Comparison of ENCODE assay signal across 21 cellular contexts in genomic region chr14:49991491-49991890, GRCh38.
DNase-seq lines count a peak whose midpoint lies in the region; ATAC-seq and TF ChIP-seq lines count a peak whose summit lies in the region.
"Had no signal": no experiment of that assay in that cellular context is flagged by ENCODE, and none has a peak within 500 bp of the region (broad histone marks: within the 10 kb centered on the region; RNA-seq: fewer than 3 reads in every experiment).

No MANE protein-coding gene starts in this region.

- H3K27me3 Mint-ChIP-seq in stimulated activated naive CD8-positive, alpha-beta T cell treated with anti-CD3 and anti-CD28 coated beads, Interleukin-15, Interleukin-2, amounts not matched to agents 100 ng/mL and 50 ng/mL, for 24 hours, result no peaks in the 10 kb centered on the region
- no peaks in the 10 kb centered on the region for H3K27me3 Mint-ChIP-seq in stimulated activated naive CD8-positive, alpha-beta T cell treated with anti-CD3 and anti-CD28 coated beads, Interleukin-15, amount 100 ng/mL, for 72 hours
- no peaks in the 10 kb centered on the region for H3K27me3 Mint-ChIP-seq in activated B cell treated with CpG ODN at 0.5 μM for 24 hours
- no peaks in the 10 kb centered on the region for H3K27me3 Mint-ChIP-seq in nephron (ENCODE audit: low read depth)
- H3K27me3 Mint-ChIP-seq: IgD-negative memory B cell; stimulated activated naive B cell treated with anti-CD40 and anti-IgM and Interleukin-4, amounts not matched to agents 10 μg/mL and 1 μg/mL and 100 μg/mL, for 72 hours; T-cell had no signal

- no peak for TF ChIP-seq CTCF in activated B cell treated with CpG ODN at 0.5 μM for 24 hours (IDR thresholded peaks at IDR 0.05)
- no peak for TF ChIP-seq CTCF in nephron (IDR thresholded peaks at IDR 0.05; ENCODE audit: unreplicated experiment in 3 of 3)

- H3K9me3 Mint-ChIP-seq in stimulated activated naive CD8-positive, alpha-beta T cell treated with anti-CD3 and anti-CD28 coated beads, Interleukin-15, Interleukin-2, amounts not matched to agents 100 ng/mL and 50 ng/mL, for 24 hours, result no peaks in the 10 kb centered on the region
- H3K9me3 Mint-ChIP-seq in stimulated activated naive CD8-positive, alpha-beta T cell treated with anti-CD3 and anti-CD28 coated beads, Interleukin-15, amount 100 ng/mL, for 72 hours, result no peaks in the 10 kb centered on the region
- no peaks in the 10 kb centered on the region for H3K9me3 Mint-ChIP-seq in activated B cell treated with CpG ODN at 0.5 μM for 24 hours
- no peaks in the 10 kb centered on the region for H3K9me3 Mint-ChIP-seq in nephron
- H3K9me3 Mint-ChIP-seq: IgD-negative memory B cell, T-cell had no signal

- CTCF ChIA-PET in activated B cell treated with CpG ODN at 0.5 μM for 24 hours (lab: Charles Lee), result interaction anchor here (1.2 kb wide), 1 partner anchor 99 kb away, joined by 4 read pairs; the partner anchor contains the start of gene ARF6

- H3K4me3 Mint-ChIP-seq in stimulated activated naive CD8-positive, alpha-beta T cell treated with anti-CD3 and anti-CD28 coated beads, Interleukin-15, Interleukin-2, amounts not matched to agents 100 ng/mL and 50 ng/mL, for 24 hours, result peak overlapping the region; percentile 13
- no peak overlapping the region for H3K4me3 Mint-ChIP-seq in stimulated activated naive CD8-positive, alpha-beta T cell treated with anti-CD3 and anti-CD28 coated beads, Interleukin-15, amount 100 ng/mL, for 72 hours
- H3K4me3 Mint-ChIP-seq in activated B cell treated with CpG ODN at 0.5 μM for 24 hours, result no peak overlapping the region
- no peak overlapping the region for H3K4me3 Mint-ChIP-seq in nephron
- H3K4me3 Mint-ChIP-seq: T-cell had no signal

- no peaks in the 10 kb centered on the region for H3K36me3 Mint-ChIP-seq in stimulated activated naive CD8-positive, alpha-beta T cell treated with anti-CD3 and anti-CD28 coated beads, Interleukin-15, Interleukin-2, amounts not matched to agents 100 ng/mL and 50 ng/mL, for 24 hours (ENCODE audit: low read depth)
- H3K36me3 Mint-ChIP-seq in activated B cell treated with CpG ODN at 0.5 μM for 24 hours (ENCODE audit: low read depth) (peaks cover 10% of the 10 kb centered on the region), nephron (ENCODE audit: low read depth) (no peaks in the 10 kb centered on the region)

- H3K4me1 Mint-ChIP-seq in stimulated activated naive CD8-positive, alpha-beta T cell treated with anti-CD3 and anti-CD28 coated beads, Interleukin-15, Interleukin-2, amounts not matched to agents 100 ng/mL and 50 ng/mL, for 24 hours (ENCODE audit: low read depth), result peaks cover 55% of the 10 kb centered on the region
- H3K4me1 Mint-ChIP-seq in stimulated activated naive CD8-positive, alpha-beta T cell treated with anti-CD3 and anti-CD28 coated beads, Interleukin-15, amount 100 ng/mL, for 72 hours, result peaks cover 50% of the 10 kb centered on the region
- H3K4me1 Mint-ChIP-seq in activated B cell treated with CpG ODN at 0.5 μM for 24 hours (peaks cover 34% of the 10 kb centered on the region), nephron (peaks cover 25% of the 10 kb centered on the region)

- DNase-seq in stimulated activated naive CD8-positive, alpha-beta T cell treated with anti-CD3 and anti-CD28 coated beads, Interleukin-15, amount 100 ng/mL, for 72 hours, result no peak
- DNase-seq in activated B cell treated with CpG ODN at 0.5 μM for 24 hours (no peak), KG1 (lab: John Stamatoyannopoulos, UW) (no peak)
- DNase-seq in stimulated activated CD4-positive, alpha-beta T cell treated with anti-CD3 and anti-CD28 coated beads, Interleukin-12 subunit alpha, Interleukin-12 subunit beta, amount 100 ng/mL, for 4 hours, result no peak
- no peak for DNase-seq in effector CD8-positive, alpha-beta T cell (lab: John Stamatoyannopoulos, UW)
- DNase-seq: activated CD4-positive, alpha-beta T cell treated with anti-CD3 and anti-CD28 coated beads for 48 hours; activated effector memory CD4-positive, alpha-beta T cell treated with anti-CD3 and anti-CD28 coated beads, Interleukin-2, amount 50 U/mL, for 16 hours; body of pancreas; foreskin fibroblast; heart right ventricle; NCI-H1105; NCI-H1930; NCI-H345; stimulated activated CD4-positive, alpha-beta T cell treated with anti-CD3 and anti-CD28 coated beads, Interleukin-2, amount 100 ng/mL, for 48 hours; stimulated activated naive B cell treated with anti-CD40 and anti-IgM and Interleukin-4, amounts not matched to agents 10 μg/mL and 1 μg/mL and 100 μg/mL, for 72 hours; T-cell had no signal

- no peak for ATAC-seq in stimulated activated naive CD8-positive, alpha-beta T cell treated with anti-CD3 and anti-CD28 coated beads, Interleukin-15, amount 100 ng/mL, for 72 hours
- ATAC-seq in activated B cell treated with CpG ODN at 0.5 μM for 24 hours (ENCODE audit: low read depth), result no peak
- no peak for ATAC-seq in HG03139 (IDR thresholded peaks at IDR 0.05; ENCODE audit: unreplicated experiment)
- ATAC-seq: body of pancreas; HCT116; heart right ventricle; stimulated activated naive B cell treated with anti-CD40 and anti-IgM and Interleukin-4, amounts not matched to agents 10 μg/mL and 1 μg/mL and 100 μg/mL, for 72 hours; T-cell had no signal

- intact Hi-C loops in activated B cell treated with CpG ODN at 0.5 μM for 24 hours (cut with micrococcal nuclease), result no loop called here

- POLR2A ChIA-PET in activated B cell treated with CpG ODN at 0.5 μM for 24 hours (lab: Charles Lee), result interaction anchor here (0.6 to 3.2 kb wide), 8 partner anchors 9 to 140 kb away, joined by 3 to 20 read pairs (median 4); no protein-coding TSS in a partner anchor

- no peak overlapping the region for H3K27ac Mint-ChIP-seq in stimulated activated naive CD8-positive, alpha-beta T cell treated with anti-CD3 and anti-CD28 coated beads, Interleukin-15, Interleukin-2, amounts not matched to agents 100 ng/mL and 50 ng/mL, for 24 hours
- no peak overlapping the region for H3K27ac Mint-ChIP-seq in stimulated activated naive CD8-positive, alpha-beta T cell treated with anti-CD3 and anti-CD28 coated beads, Interleukin-15, amount 100 ng/mL, for 72 hours
- H3K27ac Mint-ChIP-seq in activated B cell treated with CpG ODN at 0.5 μM for 24 hours (peak overlapping the region; percentile 90), nephron (peak overlapping the region; percentile 37 to 66 (median 39))

Comparison
In these comparisons a context has a peak if more than half of its experiments do, and no peak if none do; other contexts are left out.
1. H3K27ac Mint-ChIP-seq: peak in activated B cell treated with CpG ODN at 0.5 μM for 24 hours (single experiment) and nephron (3 of 3); none in stimulated activated naive CD8-positive, alpha-beta T cell treated with anti-CD3 and anti-CD28 coated beads, Interleukin-15, Interleukin-2, amounts not matched to agents 100 ng/mL and 50 ng/mL, for 24 hours (single experiment) and stimulated activated naive CD8-positive, alpha-beta T cell treated with anti-CD3 and anti-CD28 coated beads, Interleukin-15, amount 100 ng/mL, for 72 hours (0 of 2).